In the genomic region with DNA sequence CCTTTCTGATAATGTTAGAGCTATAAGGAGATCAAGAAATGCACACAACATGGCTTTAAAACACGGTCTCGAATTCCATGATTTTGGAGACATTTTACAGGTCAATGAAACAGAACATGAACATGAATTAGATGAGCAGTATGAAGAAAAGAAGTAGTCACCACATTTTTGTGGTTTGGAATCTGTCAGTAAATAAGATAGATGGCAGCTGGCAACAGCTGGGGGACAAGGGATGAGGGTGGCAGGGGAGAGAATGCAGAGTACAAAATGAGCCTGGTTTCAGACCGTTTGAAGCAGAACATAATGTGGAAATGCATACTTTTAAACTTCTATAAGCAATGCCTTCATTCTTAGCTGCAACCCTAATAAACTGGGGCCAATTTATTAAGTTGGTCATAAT, we compare ENCODE assay signal across 15 cellular contexts.
A peak's percentile ranks its signal among the peaks of the same experiment; 100 is the strongest.
DNase-seq lines count a peak whose midpoint lies in the region; ATAC-seq and TF ChIP-seq lines count a peak whose summit lies in the region.
"Had no signal": no experiment of that assay in that cellular context is flagged by ENCODE, and none has a peak within 500 bp of the region (broad histone marks: within the 10 kb centered on the region; RNA-seq: fewer than 3 reads in every experiment).

No MANE protein-coding gene starts in this region.

- no peak overlapping the region for H3K4me3 Mint-ChIP-seq in naive thymus-derived CD4-positive, alpha-beta T cell
- H3K4me3 Mint-ChIP-seq in activated CD8-positive, alpha-beta T cell treated with anti-CD3 and anti-CD28 coated beads for 36 hours = no peak overlapping the region
- H3K4me3 Mint-ChIP-seq: activated CD8-positive, alpha-beta memory T cell treated with anti-CD3 and anti-CD28 coated beads, Interleukin-2, amount 10 ng/mL, durations not matched to agents 7 days and 5 days had no signal

- H3K9me3 ChIP-seq in Karpas-422 (ENCODE audit: low read length) (no peaks in the 10 kb centered on the region), mammary epithelial cell (replicated peaks; ENCODE audit: insufficient read depth, low read length) (no peaks in the 10 kb centered on the region)
- H3K9me3 ChIP-seq in naive thymus-derived CD4-positive, alpha-beta T cell (ENCODE audit: control insufficient read depth in 2 of 3, low read length in 3 of 3) = no peaks in the 10 kb centered on the region
- H3K9me3 ChIP-seq: esophagus muscularis mucosa, lower lobe of right lung had no signal

- no peaks in the 10 kb centered on the region for H3K9me2 ChIP-seq in Karpas-422 (replicated peaks; ENCODE audit: insufficient read depth, low read length)

- H3K4me3 ChIP-seq in Karpas-422 (ENCODE audit: low read length) (no peak overlapping the region), mammary epithelial cell (replicated peaks in 1 of 3; ENCODE audit: insufficient read depth in 1 of 3, low read depth in 2 of 3, low read length in 3 of 3) (no peak overlapping the region), skeletal muscle cell (ENCODE audit: low read depth, low read length) (no peak overlapping the region)
- no peak overlapping the region for H3K4me3 ChIP-seq in naive thymus-derived CD4-positive, alpha-beta T cell (ENCODE audit: low read length)
- H3K4me3 ChIP-seq: esophagus muscularis mucosa, lower lobe of right lung had no signal

- peaks cover 31% of the 10 kb centered on the region for H3K4me1 ChIP-seq in Karpas-422 (ENCODE audit: low read length)
- peaks cover 4% of the 10 kb centered on the region for H3K4me1 ChIP-seq in mammary epithelial cell (ENCODE audit: insufficient read depth, low read length)
- H3K4me1 ChIP-seq in naive thymus-derived CD4-positive, alpha-beta T cell (ENCODE audit: control insufficient read depth in 2 of 2, insufficient read depth in 2 of 2, low read length in 2 of 2) = no peaks in the 10 kb centered on the region
- H3K4me1 ChIP-seq: esophagus muscularis mucosa, lower lobe of right lung had no signal

- POLR2A ChIA-PET in naive thymus-derived CD4-positive, alpha-beta T cell (lab: Charles Lee) = no interaction called here
- POLR2A ChIA-PET in HEK293T (lab: Yijun Ruan, JAX) = no interaction called here
- POLR2A ChIA-PET in activated CD8-positive, alpha-beta T cell treated with anti-CD3 and anti-CD28 coated beads for 36 hours (lab: Charles Lee) = no interaction called here

- in situ Hi-C loops in mammary epithelial cell (cut with MboI; ENCODE audit: low sequenced_read_pairs in 2 of 2) = no loop called here

- H3K9me3 Mint-ChIP-seq in naive thymus-derived CD4-positive, alpha-beta T cell = peaks cover 0 to 2% (median 0%) of the 10 kb centered on the region in 11 donors
- no peaks in the 10 kb centered on the region for H3K9me3 Mint-ChIP-seq in activated CD8-positive, alpha-beta T cell treated with anti-CD3 and anti-CD28 coated beads for 36 hours

- H3K27ac ChIP-seq in Karpas-422 (ENCODE audit: low read length) (peak overlapping the region; percentile 68; the same call in 1 of the 2 replicates), mammary epithelial cell (ENCODE audit: insufficient read depth, low read depth, low read length) (no peak overlapping the region)
- H3K27ac ChIP-seq in naive thymus-derived CD4-positive, alpha-beta T cell (ENCODE audit: low read depth, low read length) = no peak overlapping the region
- H3K27ac ChIP-seq: esophagus muscularis mucosa, lower lobe of right lung had no signal

- peak; percentile 64 for ATAC-seq in GM18511 (IDR thresholded peaks at IDR 0.05; ENCODE audit: unreplicated experiment)
- ATAC-seq in naive thymus-derived CD4-positive, alpha-beta T cell = no peak
- ATAC-seq in GM19351 (IDR thresholded peaks at IDR 0.05; ENCODE audit: unreplicated experiment) = no peak
- ATAC-seq in activated CD8-positive, alpha-beta T cell treated with anti-CD3 and anti-CD28 coated beads for 36 hours = no peak
- ATAC-seq: activated CD8-positive, alpha-beta memory T cell treated with anti-CD3 and anti-CD28 coated beads, Interleukin-2, amount 10 ng/mL, durations not matched to agents 7 days and 5 days; HepG2; lower lobe of right lung had no signal

- H3K9ac ChIP-seq in Karpas-422 (ENCODE audit: low read length) (no peak overlapping the region), mammary epithelial cell (ENCODE audit: insufficient read depth, low read length) (no peak overlapping the region)

- intact Hi-C loops in mammary epithelial cell (cut with micrococcal nuclease) = no loop called here
- intact Hi-C loops in naive thymus-derived CD4-positive, alpha-beta T cell (cut with micrococcal nuclease) = no loop called here
- intact Hi-C loops in activated CD8-positive, alpha-beta T cell treated with anti-CD3 and anti-CD28 coated beads for 36 hours (cut with micrococcal nuclease) = no loop called here

- H3K4me1 Mint-ChIP-seq in naive thymus-derived CD4-positive, alpha-beta T cell = peaks cover 0 to 8% (median 0%) of the 10 kb centered on the region in 7 donors
- peaks cover 9% of the 10 kb centered on the region for H3K4me1 Mint-ChIP-seq in activated CD8-positive, alpha-beta T cell treated with anti-CD3 and anti-CD28 coated beads for 36 hours (ENCODE audit: low read depth)
- H3K4me1 Mint-ChIP-seq: activated CD8-positive, alpha-beta memory T cell treated with anti-CD3 and anti-CD28 coated beads, Interleukin-2, amount 10 ng/mL, durations not matched to agents 7 days and 5 days had no signal

- 67% methylated on average over 3 of the region's 3 CpGs for WGBS in mammary epithelial cell (ENCODE audit: low coverage, missing lambda C conversion rate)

- peak overlapping the region in 1 of 9 donors; percentile 49 for H3K27ac Mint-ChIP-seq in naive thymus-derived CD4-positive, alpha-beta T cell
- H3K27ac Mint-ChIP-seq in activated CD8-positive, alpha-beta T cell treated with anti-CD3 and anti-CD28 coated beads for 36 hours = no peak overlapping the region
- H3K27ac Mint-ChIP-seq: activated CD8-positive, alpha-beta memory T cell treated with anti-CD3 and anti-CD28 coated beads, Interleukin-2, amount 10 ng/mL, durations not matched to agents 7 days and 5 days had no signal

- H3K27me3 ChIP-seq in Karpas-422 (ENCODE audit: low read length) = no peaks in the 10 kb centered on the region
- H3K27me3 ChIP-seq in mammary epithelial cell (ENCODE audit: insufficient read depth, low read length) = no peaks in the 10 kb centered on the region
- H3K27me3 ChIP-seq in naive thymus-derived CD4-positive, alpha-beta T cell (ENCODE audit: control insufficient read depth in 2 of 2, insufficient read depth in 2 of 2, low read length in 2 of 2) = no peaks in the 10 kb centered on the region
- H3K27me3 ChIP-seq: esophagus muscularis mucosa had no signal

- dilution Hi-C loops in mammary epithelial cell (cut with HindIII; ENCODE audit: low sequenced_read_pairs) = no loop called here

- no peak for TF ChIP-seq CTCF in mammary epithelial cell (conservative IDR thresholded peaks at IDR 0.05 in 1 of 2, IDR thresholded peaks at IDR 0.05 in 1 of 2; ENCODE audit: extremely low read depth in 1 of 2, insufficient read depth in 1 of 2, low read depth in 1 of 2, low read length in 2 of 2)
- no peak for TF ChIP-seq CTCF in activated CD8-positive, alpha-beta T cell treated with anti-CD3 and anti-CD28 coated beads for 36 hours (IDR thresholded peaks at IDR 0.05)

- DNase-seq in Karpas-422 (no peak), mammary epithelial cell (peak; percentile 20), skeletal muscle cell (ENCODE audit: low read depth) (peak; percentile 76), HEK293T (ENCODE audit: extremely low spot score) (no peak)
- DNase-seq in naive thymus-derived CD4-positive, alpha-beta T cell = no peak
- DNase-seq in activated CD8-positive, alpha-beta T cell treated with anti-CD3 and anti-CD28 coated beads for 36 hours = no peak
- DNase-seq: activated CD8-positive, alpha-beta memory T cell treated with anti-CD3 and anti-CD28 coated beads, Interleukin-2, amount 10 ng/mL, durations not matched to agents 7 days and 5 days; aorta; lower lobe of right lung; NCI-H510A treated with DMSO at 0.1 percent for 48 hours; retina had no signal

- H2AFZ ChIP-seq in Karpas-422 (ENCODE audit: low read length) = no peak overlapping the region
- no peak overlapping the region for H2AFZ ChIP-seq in mammary epithelial cell (ENCODE audit: low read depth, low read length)

- H4K20me1 ChIP-seq in Karpas-422 (ENCODE audit: insufficient read depth, low read depth, low read length) (no peaks in the 10 kb centered on the region), mammary epithelial cell (ENCODE audit: insufficient read depth, low read length) (no peaks in the 10 kb centered on the region)

- H3K36me3 Mint-ChIP-seq in naive thymus-derived CD4-positive, alpha-beta T cell = peaks cover 15 to 76% (median 33%) of the 10 kb centered on the region in 5 donors
- peaks cover 53% of the 10 kb centered on the region for H3K36me3 Mint-ChIP-seq in activated CD8-positive, alpha-beta T cell treated with anti-CD3 and anti-CD28 coated beads for 36 hours (ENCODE audit: low read depth)

- BruUV-seq in mammary epithelial cell (replicated peaks; lab: Mats Ljungman, UMichigan) = no TSS peak

- peaks cover 22% of the 10 kb centered on the region for H3K79me2 ChIP-seq in Karpas-422 (ENCODE audit: low read length)
- no peaks in the 10 kb centered on the region for H3K79me2 ChIP-seq in mammary epithelial cell (ENCODE audit: insufficient read depth, low read length)

- H3K36me3 ChIP-seq in Karpas-422 (ENCODE audit: insufficient read depth, low read length) (peaks cover 23% of the 10 kb centered on the region; the same call in 1 of the 2 replicates), mammary epithelial cell (ENCODE audit: insufficient read depth, low read length) (peaks cover 4% of the 10 kb centered on the region)
- peaks cover 0 to 30% (median 5%) of the 10 kb centered on the region in 3 experiments for H3K36me3 ChIP-seq in naive thymus-derived CD4-positive, alpha-beta T cell (ENCODE audit: control insufficient read depth in 2 of 3, insufficient read depth in 3 of 3, low read length in 3 of 3)
- H3K36me3 ChIP-seq: lower lobe of right lung had no signal

- CTCF ChIA-PET in mammary epithelial cell (lab: Charles Lee; ENCODE audit: low non-redundant PET) (no interaction called here), HEK293T (lab: Yijun Ruan, JAX) (no interaction called here)
- CTCF ChIA-PET in naive thymus-derived CD4-positive, alpha-beta T cell (lab: Charles Lee) = no interaction called here
- CTCF ChIA-PET in activated CD8-positive, alpha-beta T cell treated with anti-CD3 and anti-CD28 coated beads for 36 hours (lab: Charles Lee) = interaction anchor here (0.7 kb wide), 1 partner anchor 191 kb away, joined by 3 read pairs; no protein-coding TSS in a partner anchor

- H3K4me2 ChIP-seq in Karpas-422 (ENCODE audit: low read depth, low read length, poor library complexity, severe bottlenecking) = no peak overlapping the region
- no peak overlapping the region for H3K4me2 ChIP-seq in mammary epithelial cell (ENCODE audit: insufficient read depth, low read depth, low read length)

- no peaks in the 10 kb centered on the region for H3K27me3 Mint-ChIP-seq in naive thymus-derived CD4-positive, alpha-beta T cell
- no peaks in the 10 kb centered on the region for H3K27me3 Mint-ChIP-seq in activated CD8-positive, alpha-beta T cell treated with anti-CD3 and anti-CD28 coated beads for 36 hours
- H3K27me3 Mint-ChIP-seq: activated CD8-positive, alpha-beta memory T cell treated with anti-CD3 and anti-CD28 coated beads, Interleukin-2, amount 10 ng/mL, durations not matched to agents 7 days and 5 days had no signal

TF ChIP-seq in HEK293T, 16 proteins besides CTCF, POLR2A, EP300 and RAD21 (continues in another document):
- no peak for TF ChIP-seq SP1 (IDR thresholded peaks at IDR 0.05)
- TF ChIP-seq TARDBP (IDR thresholded peaks at IDR 0.05) = no peak
- TF ChIP-seq NFRKB (IDR thresholded peaks at IDR 0.05) = no peak

Comparison
In these comparisons a context has a peak if more than half of its experiments do, and no peak if none do; other contexts are left out.
1. DNase-seq: peak in mammary epithelial cell (single experiment) and skeletal muscle cell (single experiment); none in Karpas-422 (single experiment), naive thymus-derived CD4-positive, alpha-beta T cell (0 of 9), HEK293T (single experiment) and activated CD8-positive, alpha-beta T cell treated with anti-CD3 and anti-CD28 coated beads for 36 hours (single experiment).